In the genomic region with DNA sequence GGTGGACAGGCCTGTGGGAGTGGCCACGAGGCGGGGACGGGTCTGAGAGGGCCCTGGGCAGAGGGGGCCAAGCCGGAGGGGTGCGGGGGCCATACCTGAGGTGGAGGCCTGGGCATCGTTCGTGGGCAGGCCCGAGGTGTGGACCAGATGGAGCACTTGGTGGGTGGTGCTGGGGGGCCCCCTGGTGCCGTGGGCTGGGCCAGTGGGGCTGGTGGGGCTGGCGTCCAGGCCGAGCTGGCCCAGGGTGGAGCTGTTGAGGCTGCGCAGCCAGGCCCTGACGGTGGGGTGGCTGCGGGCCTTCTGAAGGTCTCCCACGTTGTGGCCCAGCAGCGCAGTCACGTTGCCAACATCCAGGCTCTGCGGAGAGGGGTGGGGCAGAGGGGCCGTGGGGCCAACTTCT, we compare ENCODE assay signal across 2 cellular contexts.
TF ChIP-seq lines count a peak whose summit lies in the region.

No MANE protein-coding gene starts in this region.

TF ChIP-seq in HEK293, 187 proteins besides CTCF, POLR2A, EP300 and RAD21:
- TF ChIP-seq, protein P1, sequence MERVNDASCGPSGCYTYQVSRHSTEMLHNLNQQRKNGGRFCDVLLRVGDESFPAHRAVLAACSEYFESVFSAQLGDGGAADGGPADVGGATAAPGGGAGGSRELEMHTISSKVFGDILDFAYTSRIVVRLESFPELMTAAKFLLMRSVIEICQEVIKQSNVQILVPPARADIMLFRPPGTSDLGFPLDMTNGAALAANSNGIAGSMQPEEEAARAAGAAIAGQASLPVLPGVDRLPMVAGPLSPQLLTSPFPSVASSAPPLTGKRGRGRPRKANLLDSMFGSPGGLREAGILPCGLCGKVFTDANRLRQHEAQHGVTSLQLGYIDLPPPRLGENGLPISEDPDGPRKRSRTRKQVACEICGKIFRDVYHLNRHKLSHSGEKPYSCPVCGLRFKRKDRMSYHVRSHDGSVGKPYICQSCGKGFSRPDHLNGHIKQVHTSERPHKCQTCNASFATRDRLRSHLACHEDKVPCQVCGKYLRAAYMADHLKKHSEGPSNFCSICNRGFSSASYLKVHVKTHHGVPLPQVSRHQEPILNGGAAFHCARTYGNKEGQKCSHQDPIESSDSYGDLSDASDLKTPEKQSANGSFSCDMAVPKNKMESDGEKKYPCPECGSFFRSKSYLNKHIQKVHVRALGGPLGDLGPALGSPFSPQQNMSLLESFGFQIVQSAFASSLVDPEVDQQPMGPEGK (tag by site-specific recombination; IDR thresholded peaks at IDR 0.05) = 0 out of 2 replicates have a peak, but pooled peaks have one; percentile 29
- TF ChIP-seq, protein P2, sequence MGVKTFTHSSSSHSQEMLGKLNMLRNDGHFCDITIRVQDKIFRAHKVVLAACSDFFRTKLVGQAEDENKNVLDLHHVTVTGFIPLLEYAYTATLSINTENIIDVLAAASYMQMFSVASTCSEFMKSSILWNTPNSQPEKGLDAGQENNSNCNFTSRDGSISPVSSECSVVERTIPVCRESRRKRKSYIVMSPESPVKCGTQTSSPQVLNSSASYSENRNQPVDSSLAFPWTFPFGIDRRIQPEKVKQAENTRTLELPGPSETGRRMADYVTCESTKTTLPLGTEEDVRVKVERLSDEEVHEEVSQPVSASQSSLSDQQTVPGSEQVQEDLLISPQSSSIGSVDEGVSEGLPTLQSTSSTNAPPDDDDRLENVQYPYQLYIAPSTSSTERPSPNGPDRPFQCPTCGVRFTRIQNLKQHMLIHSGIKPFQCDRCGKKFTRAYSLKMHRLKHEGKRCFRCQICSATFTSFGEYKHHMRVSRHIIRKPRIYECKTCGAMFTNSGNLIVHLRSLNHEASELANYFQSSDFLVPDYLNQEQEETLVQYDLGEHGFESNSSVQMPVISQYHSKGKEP (tag by site-specific recombination; IDR thresholded peaks at IDR 0.05) = no peak
- 0 out of 2 replicates have a peak, but pooled peaks have one; percentile 8 for TF ChIP-seq SCRT2 (tag by site-specific recombination; IDR thresholded peaks at IDR 0.05)

TF ChIP-seq in K562, 482 proteins besides CTCF, POLR2A, EP300 and RAD21:
- no peak for TF ChIP-seq SREBF1 (IDR thresholded peaks at IDR 0.05; ENCODE audit: borderline replicate concordance, low read depth, low read length)
- peak; percentile 71 for TF ChIP-seq SAFB (IDR thresholded peaks at IDR 0.05; ENCODE audit: borderline replicate concordance, low read depth, low read length)
- peak; percentile 8; the same call in 1 of the 2 replicates for TF ChIP-seq ZBTB7A (IDR thresholded peaks at IDR 0.05; ENCODE audit: borderline replicate concordance, control insufficient read depth, low read depth, low read length)
